Comparison of ENCODE assay signal across 8 cellular contexts in the genomic region with DNA sequence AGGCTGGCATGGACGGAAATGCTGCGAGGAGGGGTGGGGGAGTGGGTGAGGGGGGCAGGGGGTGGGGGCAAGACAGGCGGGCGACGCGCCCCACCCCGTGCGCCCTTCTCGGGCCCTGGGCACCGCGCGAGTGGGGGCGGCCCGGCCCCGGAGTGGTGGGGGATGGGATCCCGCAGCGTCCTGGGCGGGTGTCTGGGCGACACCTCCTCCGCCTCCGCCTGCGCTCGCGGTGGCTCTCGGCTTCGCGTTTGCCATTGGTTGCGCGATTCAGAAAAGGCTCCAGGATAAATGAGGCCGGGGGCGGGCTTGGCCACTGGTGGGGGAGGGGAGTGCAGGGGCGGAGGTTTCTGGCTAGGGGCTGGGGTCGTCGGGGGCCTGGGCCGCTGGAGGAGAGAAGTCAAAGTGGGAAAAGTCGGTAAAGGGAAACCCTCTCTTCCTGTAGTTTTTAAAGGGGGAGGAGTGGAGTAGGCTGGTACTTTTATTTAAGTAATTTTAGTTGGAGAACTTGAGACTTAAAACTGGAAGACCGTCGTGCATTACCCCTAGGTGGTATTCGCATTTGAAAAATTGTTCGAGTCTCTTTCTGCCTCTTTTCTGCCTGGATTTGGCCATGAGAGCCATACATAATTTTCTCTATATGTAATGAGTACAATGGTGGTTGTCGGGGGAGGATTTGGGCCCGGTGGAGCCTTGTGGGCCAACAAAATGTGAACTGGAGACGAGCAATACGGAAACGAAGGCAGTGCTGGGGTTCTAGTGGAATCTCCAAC. TPM values are rescaled to one million over a fixed set of nuclear protein-coding genes. Genes with fewer than 3 reads are reported as not detected.
DNase-seq lines count a peak whose midpoint lies in the region; ATAC-seq and TF ChIP-seq lines count a peak whose summit lies in the region.

No MANE protein-coding gene starts in this region.

- CTCF ChIA-PET in activated CD8-positive, alpha-beta T cell treated with anti-CD3 and anti-CD28 coated beads for 36 hours (lab: Charles Lee), result no interaction called here

- H3K9me3 Mint-ChIP-seq in activated CD8-positive, alpha-beta T cell treated with anti-CD3 and anti-CD28 coated beads for 36 hours, result no peaks in the 10 kb centered on the region

- peaks cover 35% of the 10 kb centered on the region for H3K4me1 Mint-ChIP-seq in activated CD8-positive, alpha-beta T cell treated with anti-CD3 and anti-CD28 coated beads for 36 hours (ENCODE audit: low read depth)

- H3K27ac Mint-ChIP-seq in activated CD8-positive, alpha-beta T cell treated with anti-CD3 and anti-CD28 coated beads for 36 hours, result no peak overlapping the region

- peaks cover 58% of the 10 kb centered on the region for H3K27me3 Mint-ChIP-seq in activated CD8-positive, alpha-beta T cell treated with anti-CD3 and anti-CD28 coated beads for 36 hours

- H3K36me3 Mint-ChIP-seq in activated CD8-positive, alpha-beta T cell treated with anti-CD3 and anti-CD28 coated beads for 36 hours (ENCODE audit: low read depth), result no peaks in the 10 kb centered on the region

- peak overlapping the region; percentile 76 for H3K4me3 Mint-ChIP-seq in activated CD8-positive, alpha-beta T cell treated with anti-CD3 and anti-CD28 coated beads for 36 hours

- POLR2A ChIA-PET in activated CD8-positive, alpha-beta T cell treated with anti-CD3 and anti-CD28 coated beads for 36 hours (lab: Charles Lee), result no interaction called here

- intact Hi-C loops in activated CD8-positive, alpha-beta T cell treated with anti-CD3 and anti-CD28 coated beads for 36 hours (cut with micrococcal nuclease), result loop anchor here (5.0 kb wide), 1 partner anchor 194 kb away; no protein-coding TSS in a partner anchor

- no peak for TF ChIP-seq CTCF in activated CD8-positive, alpha-beta T cell treated with anti-CD3 and anti-CD28 coated beads for 36 hours (IDR thresholded peaks at IDR 0.05)

- ATAC-seq in HG02938 (IDR thresholded peaks at IDR 0.05; ENCODE audit: unreplicated experiment), result peak; percentile 21
- no peak for ATAC-seq in activated CD8-positive, alpha-beta T cell treated with anti-CD3 and anti-CD28 coated beads for 36 hours
- ATAC-seq in stimulated activated naive CD8-positive, alpha-beta T cell treated with anti-CD3 and anti-CD28 coated beads, Interleukin-15, Interleukin-2, amounts not matched to agents 100 U/mL and 50 U/mL, for 24 hours, result no peak

- peak; percentile 31 for DNase-seq in activated naive CD4-positive, alpha-beta T cell treated with Interleukin-2 at 50 U/mL for 16 hours
- DNase-seq in activated naive CD4-positive, alpha-beta T cell (lab: John Stamatoyannopoulos, UW), result no peak
- DNase-seq in NCI-H2196 treated with DMSO at 0.1 percent for 48 hours (lab: John Stamatoyannopoulos, UW; ENCODE audit: unreplicated experiment) (peak; percentile 78), germinal center (ENCODE audit: low spot score) (peak; percentile 84), AML-193 (lab: John Stamatoyannopoulos, UW) (no peak)
- peak; percentile 48 for DNase-seq in activated CD8-positive, alpha-beta T cell treated with anti-CD3 and anti-CD28 coated beads for 36 hours
- DNase-seq in stimulated activated naive CD8-positive, alpha-beta T cell treated with anti-CD3 and anti-CD28 coated beads, Interleukin-15, Interleukin-2, amounts not matched to agents 100 U/mL and 50 U/mL, for 24 hours, result peak; percentile 41

RNA-seq across cellular contexts. Expression of a gene that starts 1.0 kb away (rescaled TPM):
- 1 to 10 TPM in 1 of 2 experiments, under 1 TPM in 1; 0.61 to 1.1 TPM for total RNA-seq in activated CD8-positive, alpha-beta T cell treated with anti-CD3 and anti-CD28 coated beads for 36 hours

Comparison
In these comparisons a context has a peak if more than half of its experiments do, and no peak if none do; other contexts are left out.
1. DNase-seq: peak in activated naive CD4-positive, alpha-beta T cell treated with Interleukin-2 at 50 U/mL for 16 hours (single experiment), NCI-H2196 treated with DMSO at 0.1 percent for 48 hours (single experiment), activated CD8-positive, alpha-beta T cell treated with anti-CD3 and anti-CD28 coated beads for 36 hours (single experiment), germinal center (single experiment) and stimulated activated naive CD8-positive, alpha-beta T cell treated with anti-CD3 and anti-CD28 coated beads, Interleukin-15, Interleukin-2, amounts not matched to agents 100 U/mL and 50 U/mL, for 24 hours (single experiment); none in activated naive CD4-positive, alpha-beta T cell (0 of 4) and AML-193 (0 of 2).